ENCODE assay signal across 8 cellular contexts in the genomic region with DNA sequence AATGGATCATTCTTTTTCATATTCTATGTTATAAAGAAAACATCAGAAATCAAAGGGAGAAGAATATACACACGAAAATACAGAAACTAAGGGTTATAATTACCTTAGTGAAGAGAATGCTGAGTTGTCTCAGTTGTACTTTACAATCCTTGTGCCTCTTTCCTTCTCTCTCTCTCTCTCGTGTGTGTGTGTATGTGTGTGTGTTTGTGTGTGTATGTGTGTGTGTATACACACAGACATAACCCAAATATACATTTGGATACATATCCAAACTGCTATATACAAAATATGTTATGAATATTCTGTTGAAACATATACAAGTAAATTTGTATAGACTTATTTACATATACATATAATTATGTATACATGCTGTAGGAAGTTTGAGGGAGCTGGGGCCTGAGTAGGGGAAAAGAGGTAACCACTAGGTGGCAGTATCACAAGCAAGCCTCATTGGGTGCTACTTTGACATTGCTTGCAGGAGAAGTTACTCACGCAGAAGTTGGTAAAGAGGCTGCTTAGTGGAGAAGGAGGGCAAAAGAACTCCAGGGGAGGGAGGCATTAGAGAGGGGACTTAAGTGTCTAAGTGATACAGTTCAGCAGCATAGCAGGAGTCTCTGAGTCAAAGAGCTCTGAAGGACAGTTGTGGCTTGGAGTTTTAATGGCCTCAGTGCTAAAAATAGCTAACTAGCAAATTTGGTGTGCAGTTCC.
DNase-seq lines count a peak whose midpoint lies in the region; ATAC-seq, FAIRE-seq and TF ChIP-seq lines count a peak whose summit lies in the region.

No MANE protein-coding gene starts in this region.

- no peak overlapping the region for H3K4ac ChIP-seq in neuronal stem cell (ENCODE audit: low read length)

- H3K4me3 Mint-ChIP-seq in astrocyte (ENCODE audit: unreplicated experiment), result no peak overlapping the region
- H3K4me3 Mint-ChIP-seq in activated T-cell treated with anti-CD3 and anti-CD28 coated beads, Interleukin-2, amount 50 U/mL, for 4 hours, result no peak overlapping the region

- H3K36me3 Mint-ChIP-seq in astrocyte (ENCODE audit: low read depth, unreplicated experiment), result no peaks in the 10 kb centered on the region
- H3K36me3 Mint-ChIP-seq in activated T-cell treated with anti-CD3 and anti-CD28 coated beads, Interleukin-2, amount 50 U/mL, for 4 hours (ENCODE audit: insufficient read depth), result no peaks in the 10 kb centered on the region

- H3K4me1 Mint-ChIP-seq in astrocyte (ENCODE audit: low read depth, unreplicated experiment), result no peaks in the 10 kb centered on the region
- no peaks in the 10 kb centered on the region for H3K4me1 Mint-ChIP-seq in activated T-cell treated with anti-CD3 and anti-CD28 coated beads, Interleukin-2, amount 50 U/mL, for 4 hours (ENCODE audit: low read depth)

- H3K9me3 Mint-ChIP-seq in astrocyte (ENCODE audit: unreplicated experiment), result peaks cover 3% of the 10 kb centered on the region
- peaks cover 17% of the 10 kb centered on the region for H3K9me3 Mint-ChIP-seq in activated T-cell treated with anti-CD3 and anti-CD28 coated beads, Interleukin-2, amount 50 U/mL, for 4 hours

- H3K27ac Mint-ChIP-seq in astrocyte (ENCODE audit: unreplicated experiment), result no peak overlapping the region

- no peak overlapping the region for H2AK5ac ChIP-seq in neuronal stem cell (ENCODE audit: low read depth, low read length)

- H3K9me3 ChIP-seq in astrocyte (ENCODE audit: insufficient read depth, low read depth, low read length), result no peaks in the 10 kb centered on the region
- H3K9me3 ChIP-seq in neuronal stem cell (replicated peaks in 1 of 2; ENCODE audit: control insufficient read depth in 2 of 2, insufficient read depth in 1 of 2, low read depth in 1 of 2, low read length in 2 of 2), result peaks cover 0 to 4% of the 10 kb centered on the region in 2 donors

- H3K14ac ChIP-seq in neuronal stem cell (ENCODE audit: low read length), result no peak overlapping the region

- FAIRE-seq in G401.6 (lab: Jason Lieb, UNC) (peak; percentile 82), astrocyte (lab: Jason Lieb, UNC) (no peak)

- no peak overlapping the region for H3K27ac ChIP-seq in astrocyte (ENCODE audit: low read depth, low read length)
- H3K27ac ChIP-seq in neuronal stem cell (replicated peaks; ENCODE audit: low read length), result no peak overlapping the region

- H3K9ac ChIP-seq in astrocyte (ENCODE audit: low read length) (no peak overlapping the region), neuronal stem cell (ENCODE audit: low read depth, low read length, poor library complexity) (no peak overlapping the region)

- H2BK5ac ChIP-seq in neuronal stem cell (ENCODE audit: low read length), result no peak overlapping the region

- no peak overlapping the region for H3K18ac ChIP-seq in neuronal stem cell (ENCODE audit: low read length)

- H3K27me3 Mint-ChIP-seq in astrocyte (ENCODE audit: low read depth, unreplicated experiment), result no peaks in the 10 kb centered on the region
- no peaks in the 10 kb centered on the region for H3K27me3 Mint-ChIP-seq in activated T-cell treated with anti-CD3 and anti-CD28 coated beads, Interleukin-2, amount 50 U/mL, for 4 hours (ENCODE audit: low read depth)

- H2AFZ ChIP-seq in astrocyte (ENCODE audit: low read depth, low read length) (no peak overlapping the region), neuronal stem cell (ENCODE audit: low read length) (peak overlapping the region; percentile 31)

- no peak overlapping the region for H3K23ac ChIP-seq in neuronal stem cell (ENCODE audit: low read depth, low read length, poor library complexity)

- no CpG with 5 or more reads among the region's 3 CpGs for WGBS in neuronal stem cell (ENCODE audit: extremely low coverage in 2 of 2, insufficient read length in 2 of 2, insufficient replicate concordance in 1 of 2), 2 donors

- H3K4me1 ChIP-seq in astrocyte (ENCODE audit: insufficient read depth, low read length) (no peaks in the 10 kb centered on the region), neuronal stem cell (ENCODE audit: control insufficient read depth in 2 of 2, insufficient read depth in 1 of 2, low read depth in 1 of 2, low read length in 2 of 2) (peaks cover 0 to 3% of the 10 kb centered on the region in 2 donors)

- no peaks in the 10 kb centered on the region for H3K79me1 ChIP-seq in neuronal stem cell (ENCODE audit: low read depth, low read length)

- H3K4me3 ChIP-seq in astrocyte (ENCODE audit: insufficient read depth, low read depth, low read length) (no peak overlapping the region), neuronal stem cell (ENCODE audit: low read length in 2 of 2) (no peak overlapping the region)

- H3K4me2 ChIP-seq in astrocyte (ENCODE audit: low read length), result no peak overlapping the region
- no peak overlapping the region for H3K4me2 ChIP-seq in neuronal stem cell (ENCODE audit: insufficient read depth, low read length, poor library complexity, severe bottlenecking)

- H2BK15ac ChIP-seq in neuronal stem cell (ENCODE audit: low read length), result no peak overlapping the region

- H4K20me1 ChIP-seq in astrocyte (ENCODE audit: insufficient read depth, low read length), result no peaks in the 10 kb centered on the region

- H2BK12ac ChIP-seq in neuronal stem cell (ENCODE audit: low read length), result no peak overlapping the region

- peak; percentile 40 for TF ChIP-seq CTCF in astrocyte (IDR thresholded peaks at IDR 0.05; ENCODE audit: insufficient read depth, low read depth, low read length)

- intact Hi-C loops in Right ventricle myocardium inferior (cut with DNase I), result no loop called here

- peak; percentile 63 for ATAC-seq in GM21723 (IDR thresholded peaks at IDR 0.05; ENCODE audit: unreplicated experiment)
- ATAC-seq in activated T-cell treated with anti-CD3 and anti-CD28 coated beads, Interleukin-2, amount 50 U/mL, for 4 hours, result no peak
- ATAC-seq in Right ventricle myocardium inferior, result no peak

- H2BK120ac ChIP-seq in neuronal stem cell (ENCODE audit: low read depth, low read length), result no peak overlapping the region

- H3K36me3 ChIP-seq in astrocyte (ENCODE audit: insufficient read depth, low read length) (no peaks in the 10 kb centered on the region), neuronal stem cell (replicated peaks in 1 of 2; ENCODE audit: control insufficient read depth in 2 of 2, insufficient read depth in 2 of 2, low read length in 2 of 2) (no peaks in the 10 kb centered on the region)

- H4K8ac ChIP-seq in neuronal stem cell (ENCODE audit: low read depth, low read length), result no peak overlapping the region

- H3K79me2 ChIP-seq in astrocyte (ENCODE audit: insufficient read depth, low read length), result no peaks in the 10 kb centered on the region

- H4K91ac ChIP-seq in neuronal stem cell (ENCODE audit: low read depth, low read length, poor library complexity), result no peak overlapping the region

- DNase-seq in LoVo (ENCODE audit: low spot score), result peak; percentile 31
- no peak for DNase-seq in astrocyte (ENCODE audit: low read depth)
- DNase-seq in neuronal stem cell (ENCODE audit: low spot score), result no peak
- no peak for DNase-seq in epidermal melanocyte (ENCODE audit: insufficient read length, low spot score)
- no peak for DNase-seq in activated T-cell treated with anti-CD3 and anti-CD28 coated beads, Interleukin-2, amount 50 U/mL, for 4 hours
- DNase-seq in Right ventricle myocardium inferior (ENCODE audit: missing footprints), result no peak

- H3K27me3 ChIP-seq in astrocyte (ENCODE audit: insufficient read depth, low read length) (no peaks in the 10 kb centered on the region), neuronal stem cell (ENCODE audit: control insufficient read depth in 3 of 3, insufficient read depth in 3 of 3, low read depth in 1 of 3, low read length in 3 of 3) (no peaks in the 10 kb centered on the region)
